Comparison of ENCODE assay signal across 1 cellular context in genomic region chr18:79866889-79867574, GRCh38.
TF ChIP-seq lines count a peak whose summit lies in the region.

No MANE protein-coding gene starts in this region.

TF ChIP-seq in GM23338, 12 proteins besides CTCF, POLR2A, EP300 and RAD21 (continued from another document):
- TF ChIP-seq REST (IDR thresholded peaks at IDR 0.05; ENCODE audit: unreplicated experiment), result no peak
- no peak for TF ChIP-seq POLR2AphosphoS5 (IDR thresholded peaks at IDR 0.05; ENCODE audit: low read depth)
- TF ChIP-seq JUNB (IDR thresholded peaks at IDR 0.05; ENCODE audit: unreplicated experiment), result no peak
